ENCODE assay signal across 1 cellular context in genomic region chr16:89417352-89417751, GRCh38.
TF ChIP-seq lines count a peak whose summit lies in the region.

No MANE protein-coding gene starts in this region.

TF ChIP-seq in HepG2, 621 proteins besides CTCF, POLR2A, EP300 and RAD21 (continued from another document and continues in another):
- peak; percentile 81; the same call in 1 of the 2 replicates for TF ChIP-seq THRA (CRISPR knock-in tag; IDR thresholded peaks at IDR 0.05; ENCODE audit: borderline replicate concordance)
- no peak for TF ChIP-seq NR2F1 (CRISPR knock-in tag; IDR thresholded peaks at IDR 0.05)
- peak; percentile 67; the same call in 1 of the 2 replicates for TF ChIP-seq MLX (CRISPR knock-in tag; IDR thresholded peaks at IDR 0.05)
- TF ChIP-seq NR2F6 (IDR thresholded peaks at IDR 0.05) = peak; percentile 25; the same call in 1 of the 2 replicates
- TF ChIP-seq NR2F6 (CRISPR knock-in tag; IDR thresholded peaks at IDR 0.05) = peak; percentile 46; the same call in 1 of the 2 replicates
- peak; percentile 76; the same call in 1 of the 2 replicates for TF ChIP-seq HOXA3 (CRISPR knock-in tag; IDR thresholded peaks at IDR 0.05)
- no peak for TF ChIP-seq IKZF1 (IDR thresholded peaks at IDR 0.05)
- no peak for TF ChIP-seq ZNF354B (CRISPR knock-in tag; IDR thresholded peaks at IDR 0.05)
- TF ChIP-seq GLMP (CRISPR knock-in tag; IDR thresholded peaks at IDR 0.05; ENCODE audit: borderline replicate concordance) = no peak
- peak; percentile 86 for TF ChIP-seq TGIF2 (CRISPR knock-in tag; IDR thresholded peaks at IDR 0.05)
- no peak for TF ChIP-seq ZFP91 (CRISPR knock-in tag; IDR thresholded peaks at IDR 0.05; ENCODE audit: borderline replicate concordance)
- no peak for TF ChIP-seq MXD3 (CRISPR knock-in tag; IDR thresholded peaks at IDR 0.05)
- peak; percentile 51; the same call in 1 of the 2 replicates for TF ChIP-seq KMT2A (CRISPR knock-in tag; IDR thresholded peaks at IDR 0.05)
- no peak for TF ChIP-seq AKAP8 (CRISPR knock-in tag; IDR thresholded peaks at IDR 0.05)
- TF ChIP-seq ZNF660 (CRISPR knock-in tag; IDR thresholded peaks at IDR 0.05; ENCODE audit: borderline replicate concordance, low read depth) = no peak
- TF ChIP-seq ZBTB38 (CRISPR knock-in tag; IDR thresholded peaks at IDR 0.05) = peak; percentile 57; the same call in 1 of the 2 replicates
- no peak for TF ChIP-seq ZNF180 (CRISPR knock-in tag; IDR thresholded peaks at IDR 0.05; ENCODE audit: borderline replicate concordance, low read depth)
- no peak for TF ChIP-seq KIAA2018 (CRISPR knock-in tag; IDR thresholded peaks at IDR 0.05; ENCODE audit: borderline replicate concordance)
- no peak for TF ChIP-seq RBAK (CRISPR knock-in tag; IDR thresholded peaks at IDR 0.05)
- no peak for TF ChIP-seq CCDC6 (CRISPR knock-in tag; IDR thresholded peaks at IDR 0.05)
- TF ChIP-seq PBX2 (CRISPR knock-in tag; IDR thresholded peaks at IDR 0.05) = no peak
- peak; percentile 63; the same call in 1 of the 2 replicates for TF ChIP-seq NR0B2 (CRISPR knock-in tag; IDR thresholded peaks at IDR 0.05)
- peak; percentile 63; the same call in 1 of the 2 replicates for TF ChIP-seq SNAPC2 (CRISPR knock-in tag; IDR thresholded peaks at IDR 0.05)
- no peak for TF ChIP-seq AFF4 (CRISPR knock-in tag; IDR thresholded peaks at IDR 0.05)
- TF ChIP-seq ARNTL (CRISPR knock-in tag; IDR thresholded peaks at IDR 0.05) = peak; percentile 86
- peak; percentile 58; the same call in 1 of the 2 replicates for TF ChIP-seq ERF (CRISPR knock-in tag; IDR thresholded peaks at IDR 0.05)
- no peak for TF ChIP-seq RERE (CRISPR knock-in tag; IDR thresholded peaks at IDR 0.05; ENCODE audit: low read depth)
- TF ChIP-seq GLI4 (CRISPR knock-in tag; IDR thresholded peaks at IDR 0.05; ENCODE audit: borderline replicate concordance) = no peak
